Comparison of ENCODE assay signal across 23 cellular contexts in genomic region chr2:10159486-10160160, GRCh38. TPM values are rescaled to one million over a fixed set of nuclear protein-coding genes. Genes with fewer than 3 reads are reported as not detected.
DNase-seq lines count a peak whose midpoint lies in the region; ATAC-seq and TF ChIP-seq lines count a peak whose summit lies in the region.
"Had no signal": no experiment of that assay in that cellular context is flagged by ENCODE, and none has a peak within 500 bp of the region (broad histone marks: within the 10 kb centered on the region; RNA-seq: fewer than 3 reads in every experiment).

No MANE protein-coding gene starts in this region.

- peaks cover 70% of the 10 kb centered on the region for H3K36me3 ChIP-seq in BLaER1
- H3K36me3 ChIP-seq in GM23338 (ENCODE audit: insufficient read depth): no peaks in the 10 kb centered on the region
- H3K36me3 ChIP-seq: left ventricle myocardium inferior, prostate gland, uterus had no signal

- TF ChIP-seq CTCF in GM23338 (conservative IDR thresholded peaks at IDR 0.05; ENCODE audit: low read depth in 2 of 2): no peak

- ATAC-seq in GM23338: no peak
- ATAC-seq: CD8-positive, alpha-beta T cell; foreskin keratinocyte had no signal

- no peaks in the 10 kb centered on the region for H3K9me3 Mint-ChIP-seq in GM23338
- H3K9me3 Mint-ChIP-seq in activated T-helper 1 cell treated with anti-CD3 and anti-CD28 coated beads, Interleukin-12 subunit alpha, Interleukin-12 subunit beta, Interleukin-2, Interleukin-4 antibody, amounts not matched to agents 30 ng/mL and 10 ng/mL and 1 ng/mL, durations not matched to agents 14 hours and 24 hours and 36 hours: no peaks in the 10 kb centered on the region
- H3K9me3 Mint-ChIP-seq: activated T-cell treated with anti-CD3 and anti-CD28 coated beads, Interleukin-2, amount 50 U/mL, for 24 hours; CD8-positive, alpha-beta T cell; nephron had no signal

- H3K27ac ChIP-seq in BLaER1 (peak overlapping the region; percentile 83), GM23338 (ENCODE audit: low read depth) (peak overlapping the region; percentile 69; the same call in 1 of the 2 replicates)
- H3K27ac ChIP-seq: foreskin keratinocyte, HL-60, left ventricle myocardium inferior, prostate gland, uterus had no signal

- no peaks in the 10 kb centered on the region for H3K9me2 ChIP-seq in GM23338 (ENCODE audit: insufficient read depth)

- no peak overlapping the region for H3K4me3 Mint-ChIP-seq in GM23338
- peak overlapping the region; percentile 2 for H3K4me3 Mint-ChIP-seq in activated T-helper 1 cell treated with anti-CD3 and anti-CD28 coated beads, Interleukin-12 subunit alpha, Interleukin-12 subunit beta, Interleukin-2, Interleukin-4 antibody, amounts not matched to agents 30 ng/mL and 10 ng/mL and 1 ng/mL, durations not matched to agents 14 hours and 24 hours and 36 hours
- H3K4me3 Mint-ChIP-seq: activated T-cell treated with anti-CD3 and anti-CD28 coated beads, Interleukin-2, amount 50 U/mL, for 24 hours; CD8-positive, alpha-beta T cell; nephron had no signal

- H4K20me1 ChIP-seq in BLaER1 (no peaks in the 10 kb centered on the region), GM23338 (replicated peaks; ENCODE audit: insufficient read depth) (0 out of 2 replicates have a peak, but pooled peaks cover 4% of the 10 kb centered on the region)

- peak overlapping the region; percentile 73; the same call in 1 of the 2 replicates for H3K27ac Mint-ChIP-seq in GM23338
- H3K27ac Mint-ChIP-seq in activated T-helper 1 cell treated with anti-CD3 and anti-CD28 coated beads, Interleukin-12 subunit alpha, Interleukin-12 subunit beta, Interleukin-2, Interleukin-4 antibody, amounts not matched to agents 30 ng/mL and 10 ng/mL and 1 ng/mL, durations not matched to agents 14 hours and 24 hours and 36 hours: peak overlapping the region; percentile 67
- H3K27ac Mint-ChIP-seq: activated T-cell treated with anti-CD3 and anti-CD28 coated beads, Interleukin-2, amount 50 U/mL, for 24 hours; CD8-positive, alpha-beta T cell; nephron had no signal

- no peaks in the 10 kb centered on the region for H3K9me3 ChIP-seq in BLaER1
- H3K9me3 ChIP-seq: left ventricle myocardium inferior, prostate gland, uterus had no signal

- H3K4me3 ChIP-seq in BLaER1 (peak overlapping the region; percentile 12; the same call in 1 of the 2 replicates), GM23338 (no peak overlapping the region)
- H3K4me3 ChIP-seq: left ventricle myocardium inferior, prostate gland, uterus had no signal

- H3K4me1 Mint-ChIP-seq in GM23338: peaks cover 9% of the 10 kb centered on the region; the same call in 2 of the 3 replicates
- peaks cover 14% of the 10 kb centered on the region for H3K4me1 Mint-ChIP-seq in activated T-helper 1 cell treated with anti-CD3 and anti-CD28 coated beads, Interleukin-12 subunit alpha, Interleukin-12 subunit beta, Interleukin-2, Interleukin-4 antibody, amounts not matched to agents 30 ng/mL and 10 ng/mL and 1 ng/mL, durations not matched to agents 14 hours and 24 hours and 36 hours (ENCODE audit: low read depth)

- H3K27me3 Mint-ChIP-seq in GM23338 (ENCODE audit: insufficient read depth, low read depth, poor library complexity): peaks cover 20% of the 10 kb centered on the region
- no peaks in the 10 kb centered on the region for H3K27me3 Mint-ChIP-seq in activated T-helper 1 cell treated with anti-CD3 and anti-CD28 coated beads, Interleukin-12 subunit alpha, Interleukin-12 subunit beta, Interleukin-2, Interleukin-4 antibody, amounts not matched to agents 30 ng/mL and 10 ng/mL and 1 ng/mL, durations not matched to agents 14 hours and 24 hours and 36 hours (ENCODE audit: insufficient read depth)
- H3K27me3 Mint-ChIP-seq: activated T-cell treated with anti-CD3 and anti-CD28 coated beads, Interleukin-2, amount 50 U/mL, for 24 hours had no signal

- no peak overlapping the region for H2AFZ ChIP-seq in GM23338

- DNase-seq in GM23338 (ENCODE audit: low spot score) (no peak), medulla oblongata (ENCODE audit: extremely low spot score) (peak; percentile 50), SHP77 (lab: John Stamatoyannopoulos, UW) (no peak), NCI-H2196 (lab: John Stamatoyannopoulos, UW; ENCODE audit: unreplicated experiment) (no peak), cerebellar cortex (ENCODE audit: low spot score) (no peak)
- DNase-seq in activated T-helper 1 cell treated with anti-CD3 and anti-CD28 coated beads, Interleukin-12 subunit alpha, Interleukin-12 subunit beta, Interleukin-2, Interleukin-4 antibody, amounts not matched to agents 30 ng/mL and 10 ng/mL and 1 ng/mL, durations not matched to agents 14 hours and 24 hours and 36 hours (ENCODE audit: low spot score): no peak
- DNase-seq: activated naive CD4-positive, alpha-beta T cell treated with Interleukin-2 at 50 U/mL for 16 hours; activated T-cell treated with anti-CD3 and anti-CD28 coated beads, Interleukin-2, amount 50 U/mL, for 24 hours; CD8-positive, alpha-beta T cell; central memory CD4-positive, alpha-beta T cell; foreskin keratinocyte; GDM1; left ventricle myocardium inferior; MM.1S; NCI-H1694 treated with DMSO at 0.1 percent for 48 hours; NCI-H226; NCI-H748 treated with DMSO at 0.1 percent for 48 hours; Right ventricle myocardium superior; uterus had no signal

- H3K79me2 ChIP-seq in GM23338 (replicated peaks; ENCODE audit: insufficient read depth): no peaks in the 10 kb centered on the region

- no peaks in the 10 kb centered on the region for H3F3A ChIP-seq in GM23338 (replicated peaks; ENCODE audit: low read depth)

- intact Hi-C loops in activated T-helper 1 cell treated with anti-CD3 and anti-CD28 coated beads, Interleukin-12 subunit alpha, Interleukin-12 subunit beta, Interleukin-2, Interleukin-4 antibody, amounts not matched to agents 30 ng/mL and 10 ng/mL and 1 ng/mL, durations not matched to agents 14 hours and 24 hours and 36 hours (cut with micrococcal nuclease): no loop called here

- peak overlapping the region; percentile 79 for H3K4me2 ChIP-seq in BLaER1
- no peak overlapping the region for H3K4me2 ChIP-seq in GM23338

- peaks cover 4% of the 10 kb centered on the region; the same call in 2 of the 3 replicates for H3K36me3 Mint-ChIP-seq in GM23338 (ENCODE audit: low read depth)
- H3K36me3 Mint-ChIP-seq in activated T-helper 1 cell treated with anti-CD3 and anti-CD28 coated beads, Interleukin-12 subunit alpha, Interleukin-12 subunit beta, Interleukin-2, Interleukin-4 antibody, amounts not matched to agents 30 ng/mL and 10 ng/mL and 1 ng/mL, durations not matched to agents 14 hours and 24 hours and 36 hours (ENCODE audit: low read depth): peaks cover 24% of the 10 kb centered on the region
- H3K36me3 Mint-ChIP-seq: CD8-positive, alpha-beta T cell had no signal

- H3K27me3 ChIP-seq in BLaER1 (no peaks in the 10 kb centered on the region), GM23338 (ENCODE audit: insufficient read depth) (no peaks in the 10 kb centered on the region)
- H3K27me3 ChIP-seq: foreskin keratinocyte, uterus had no signal

- H3K9ac ChIP-seq in BLaER1: peak overlapping the region; percentile 62

- H3K4me1 ChIP-seq in BLaER1 (peaks cover 47% of the 10 kb centered on the region), GM23338 (ENCODE audit: insufficient read depth) (no peaks in the 10 kb centered on the region; the same call in 1 of the 2 replicates)
- H3K4me1 ChIP-seq: foreskin keratinocyte, prostate gland had no signal

TF ChIP-seq in GM23338, 12 proteins besides CTCF, POLR2A, EP300 and RAD21:
- no peak for TF ChIP-seq ETS1 (IDR thresholded peaks at IDR 0.05)
- TF ChIP-seq EZH2phosphoT487 (IDR thresholded peaks at IDR 0.05; ENCODE audit: unreplicated experiment): no peak
- TF ChIP-seq, protein P1, sequence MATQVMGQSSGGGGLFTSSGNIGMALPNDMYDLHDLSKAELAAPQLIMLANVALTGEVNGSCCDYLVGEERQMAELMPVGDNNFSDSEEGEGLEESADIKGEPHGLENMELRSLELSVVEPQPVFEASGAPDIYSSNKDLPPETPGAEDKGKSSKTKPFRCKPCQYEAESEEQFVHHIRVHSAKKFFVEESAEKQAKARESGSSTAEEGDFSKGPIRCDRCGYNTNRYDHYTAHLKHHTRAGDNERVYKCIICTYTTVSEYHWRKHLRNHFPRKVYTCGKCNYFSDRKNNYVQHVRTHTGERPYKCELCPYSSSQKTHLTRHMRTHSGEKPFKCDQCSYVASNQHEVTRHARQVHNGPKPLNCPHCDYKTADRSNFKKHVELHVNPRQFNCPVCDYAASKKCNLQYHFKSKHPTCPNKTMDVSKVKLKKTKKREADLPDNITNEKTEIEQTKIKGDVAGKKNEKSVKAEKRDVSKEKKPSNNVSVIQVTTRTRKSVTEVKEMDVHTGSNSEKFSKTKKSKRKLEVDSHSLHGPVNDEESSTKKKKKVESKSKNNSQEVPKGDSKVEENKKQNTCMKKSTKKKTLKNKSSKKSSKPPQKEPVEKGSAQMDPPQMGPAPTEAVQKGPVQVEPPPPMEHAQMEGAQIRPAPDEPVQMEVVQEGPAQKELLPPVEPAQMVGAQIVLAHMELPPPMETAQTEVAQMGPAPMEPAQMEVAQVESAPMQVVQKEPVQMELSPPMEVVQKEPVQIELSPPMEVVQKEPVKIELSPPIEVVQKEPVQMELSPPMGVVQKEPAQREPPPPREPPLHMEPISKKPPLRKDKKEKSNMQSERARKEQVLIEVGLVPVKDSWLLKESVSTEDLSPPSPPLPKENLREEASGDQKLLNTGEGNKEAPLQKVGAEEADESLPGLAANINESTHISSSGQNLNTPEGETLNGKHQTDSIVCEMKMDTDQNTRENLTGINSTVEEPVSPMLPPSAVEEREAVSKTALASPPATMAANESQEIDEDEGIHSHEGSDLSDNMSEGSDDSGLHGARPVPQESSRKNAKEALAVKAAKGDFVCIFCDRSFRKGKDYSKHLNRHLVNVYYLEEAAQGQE (IDR thresholded peaks at IDR 0.05; ENCODE audit: unreplicated experiment): no peak
- no peak for TF ChIP-seq ZNF114 (CRISPR knock-in tag; IDR thresholded peaks at IDR 0.05)
TF ChIP-seq in GM23338: peak in this region for 0.

RNA-seq across cellular contexts. Expression of gene RRM2, which starts 37.1 kb away (rescaled TPM):
- 118 and 119 TPM in 2 replicates for total RNA-seq in GM23338 (2014; rRNA removed; shearing (Covaris generic))
- 84.3 and 108 TPM in 2 replicates for polyA plus RNA-seq in GM23338 (2016; fragmentation: Nextera tagmentation; extraction: Ambion mirVana)
- total RNA-seq in activated T-helper 1 cell treated with anti-CD3 and anti-CD28 coated beads, Interleukin-12 subunit alpha, Interleukin-12 subunit beta, Interleukin-2, Interleukin-4 antibody, amounts not matched to agents 30 ng/mL and 10 ng/mL and 1 ng/mL, durations not matched to agents 14 hours and 24 hours and 36 hours: 328 and 351 TPM in 2 replicates
